In the genomic region with DNA sequence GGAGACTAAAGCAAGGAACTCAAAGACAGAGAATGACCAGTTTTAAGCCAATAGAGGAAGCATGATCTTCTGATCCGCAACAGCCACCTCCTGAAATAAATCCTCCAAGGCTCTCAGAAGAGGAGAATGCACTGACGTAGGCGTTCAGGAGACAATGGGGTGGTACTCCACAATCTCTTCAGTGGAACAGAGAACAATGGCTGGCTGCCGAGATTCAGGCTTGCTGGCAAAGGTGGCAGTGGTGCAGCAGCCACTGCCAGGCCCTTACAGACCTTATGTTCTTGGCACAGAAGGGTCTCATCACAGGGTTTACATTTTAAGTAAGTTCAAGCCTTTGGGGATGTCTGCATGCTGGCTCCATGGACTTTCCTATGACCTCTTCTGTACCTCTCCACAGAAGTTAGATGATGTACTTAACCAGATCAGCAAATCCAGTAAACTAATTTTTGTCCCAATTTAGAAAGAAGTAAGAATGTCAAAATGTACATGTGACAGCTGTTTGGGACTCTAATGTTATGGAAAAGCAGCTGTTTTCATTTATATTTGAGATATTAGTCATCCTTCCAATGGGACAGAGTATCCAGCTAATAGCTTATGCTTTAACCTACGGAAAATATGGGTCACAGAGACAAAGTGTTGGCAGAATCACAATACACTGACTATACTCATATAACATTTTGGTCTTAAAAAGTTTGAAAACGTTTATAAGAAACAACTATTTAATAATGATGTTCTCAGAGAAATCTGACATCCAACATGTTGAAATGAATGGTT, we compare ENCODE assay signal across 13 cellular contexts.
A peak's percentile ranks its signal among the peaks of the same experiment; 100 is the strongest.
DNase-seq lines count a peak whose midpoint lies in the region; ATAC-seq and TF ChIP-seq lines count a peak whose summit lies in the region.
"Had no signal": no experiment of that assay in that cellular context is flagged by ENCODE, and none has a peak within 500 bp of the region (broad histone marks: within the 10 kb centered on the region; RNA-seq: fewer than 3 reads in every experiment).

No MANE protein-coding gene starts in this region.

- no peaks in the 10 kb centered on the region for H4K20me1 ChIP-seq in PC-3 (ENCODE audit: low read length)

- intact Hi-C loops in PC-3 (cut with micrococcal nuclease), result no loop called here

- H3K36me3 Mint-ChIP-seq in osteocyte (ENCODE audit: unreplicated experiment), result peaks cover 2% of the 10 kb centered on the region
- no peaks in the 10 kb centered on the region for H3K36me3 Mint-ChIP-seq in type B pancreatic cell

- H3K4me1 Mint-ChIP-seq in osteocyte (ENCODE audit: unreplicated experiment) (peaks cover 47% of the 10 kb centered on the region), type B pancreatic cell (ENCODE audit: unreplicated experiment) (peaks cover 17% of the 10 kb centered on the region)

- POLR2A ChIA-PET in PC-3 (lab: Charles Lee; ENCODE audit: unreplicated experiment), result no interaction called here

- H3K27ac ChIP-seq in PC-3 (ENCODE audit: low read length), result no peak overlapping the region
- H3K27ac ChIP-seq: C4-2B, pancreas had no signal

- H2AFZ ChIP-seq in PC-3 (ENCODE audit: low read length), result no peak overlapping the region

- H3K9me2 ChIP-seq in PC-3 (replicated peaks; ENCODE audit: low read length), result no peaks in the 10 kb centered on the region

- peaks cover 6% of the 10 kb centered on the region for H3F3A ChIP-seq in PC-3 (ENCODE audit: low read length, unreplicated experiment)

- H3K27me3 Mint-ChIP-seq in osteocyte (ENCODE audit: unreplicated experiment) (no peaks in the 10 kb centered on the region), type B pancreatic cell (no peaks in the 10 kb centered on the region)

- no peaks in the 10 kb centered on the region for H3K79me2 ChIP-seq in PC-3 (ENCODE audit: low read length)

- H3K9me3 ChIP-seq in PC-3 (ENCODE audit: low read length), result no peaks in the 10 kb centered on the region
- H3K9me3 ChIP-seq: pancreas had no signal

- no peak overlapping the region for H3K4me2 ChIP-seq in PC-3 (ENCODE audit: low read length)

- CTCF ChIA-PET in PC-3 (lab: Charles Lee), result no interaction called here

- H3K4me3 Mint-ChIP-seq in osteocyte (ENCODE audit: unreplicated experiment), result no peak overlapping the region
- no peak overlapping the region for H3K4me3 Mint-ChIP-seq in type B pancreatic cell

- no peaks in the 10 kb centered on the region for H3K27me3 ChIP-seq in PC-3 (ENCODE audit: low read length)
- H3K27me3 ChIP-seq: pancreas had no signal

- no peaks in the 10 kb centered on the region for H3K9me3 Mint-ChIP-seq in osteocyte (ENCODE audit: unreplicated experiment)
- H3K9me3 Mint-ChIP-seq in type B pancreatic cell, result no peaks in the 10 kb centered on the region

- DNase-seq in EL, result peak; percentile 38
- peak; percentile 9 for DNase-seq in PC-3
- peak; percentile 93 for DNase-seq in fibroblast of mammary gland (ENCODE audit: low read depth)
- DNase-seq in osteocyte (ENCODE audit: extremely low spot score, unreplicated experiment), result no peak
- DNase-seq in NCI-H187 treated with DMSO at 0.1 percent for 48 hours (lab: John Stamatoyannopoulos, UW), result no peak
- DNase-seq in glomerular visceral epithelial cell (ENCODE audit: extremely low spot score), result no peak
- no peak for DNase-seq in type B pancreatic cell (ENCODE audit: extremely low spot score, unreplicated experiment)
- DNase-seq: activated T-cell treated with anti-CD3 and anti-CD28 coated beads, Interleukin-2, amount 50 U/mL, for 48 hours; effector memory CD4-positive, alpha-beta T cell; H7; pancreas had no signal

- no peak overlapping the region for H3K4me3 ChIP-seq in PC-3 (ENCODE audit: low read length)
- H3K4me3 ChIP-seq in fibroblast of mammary gland (ENCODE audit: control insufficient read depth, low read depth, low read length), result no peak overlapping the region
- H3K4me3 ChIP-seq: pancreas had no signal

- H3K27ac Mint-ChIP-seq in osteocyte (ENCODE audit: unreplicated experiment), result peak overlapping the region; percentile 62
- H3K27ac Mint-ChIP-seq in type B pancreatic cell, result no peak overlapping the region

- no TSS peak for BruUV-seq in PC-3 (replicated peaks; lab: Mats Ljungman, UMichigan)

- H3K4me1 ChIP-seq in PC-3 (ENCODE audit: insufficient read depth, low read length), result peaks cover 28% of the 10 kb centered on the region
- H3K4me1 ChIP-seq: pancreas had no signal

- ATAC-seq in PC-3 (no peak), GM18909 (IDR thresholded peaks at IDR 0.05; ENCODE audit: poor library complexity, unreplicated experiment) (no peak)

- TF ChIP-seq CTCF in PC-3 (conservative IDR thresholded peaks at IDR 0.05; ENCODE audit: low read depth, low read length) (no peak), fibroblast of mammary gland (conservative IDR thresholded peaks at IDR 0.05; ENCODE audit: control insufficient read depth, insufficient read depth, low read depth, low read length) (no peak), osteocyte (IDR thresholded peaks at IDR 0.05) (no peak), type B pancreatic cell (conservative IDR thresholded peaks at IDR 0.05) (no peak)

- no peaks in the 10 kb centered on the region for H3K36me3 ChIP-seq in PC-3 (ENCODE audit: low read depth, low read length)
- H3K36me3 ChIP-seq: pancreas had no signal

- no peak overlapping the region for H3K9ac ChIP-seq in PC-3 (ENCODE audit: low read length)

Comparison
In these comparisons a context has a peak if more than half of its experiments do, and no peak if none do; other contexts are left out.
1. DNase-seq: peak in EL (single experiment), PC-3 (single experiment) and fibroblast of mammary gland (single experiment); none in osteocyte (single experiment), NCI-H187 treated with DMSO at 0.1 percent for 48 hours (single experiment), glomerular visceral epithelial cell (single experiment) and type B pancreatic cell (single experiment).